ENCODE assay signal across 30 cellular contexts in genomic region chr2:241489733-241490443, GRCh38. TPM values are rescaled to one million over a fixed set of nuclear protein-coding genes. Genes with fewer than 3 reads are reported as not detected.
DNase-seq lines count a peak whose midpoint lies in the region; ATAC-seq, FAIRE-seq and TF ChIP-seq lines count a peak whose summit lies in the region.
"Had no signal": no experiment of that assay in that cellular context is flagged by ENCODE, and none has a peak within 500 bp of the region (broad histone marks: within the 10 kb centered on the region; RNA-seq: fewer than 3 reads in every experiment).

No MANE protein-coding gene starts in this region.

- no TSS peak for BruUV-seq in Caco-2 (replicated peaks; lab: Mats Ljungman, UMichigan)

- peaks cover 9 to 22% of the 10 kb centered on the region in 2 donors for H3K4me1 ChIP-seq in mucosa of rectum (ENCODE audit: control insufficient read depth in 2 of 2, insufficient read depth in 2 of 2, low read length in 2 of 2)
- no peaks in the 10 kb centered on the region for H3K4me1 ChIP-seq in Caco-2
- H3K4me1 ChIP-seq: esophagus muscularis mucosa, foreskin keratinocyte, heart left ventricle, pancreas, right atrium auricular region had no signal

- TF ChIP-seq CTCF in RWPE1 (conservative IDR thresholded peaks at IDR 0.05; ENCODE audit: low read depth) (no peak), bronchial epithelial cell (IDR thresholded peaks at IDR 0.05; ENCODE audit: insufficient read depth, low read length, severe bottlenecking) (no peak), Caco-2 (IDR thresholded peaks at IDR 0.05; ENCODE audit: insufficient read depth in 1 of 2, low read depth in 1 of 2, low read length in 1 of 2, severe bottlenecking in 1 of 2, unreplicated experiment in 1 of 2) (no peak)

- POLR2A ChIA-PET in RWPE1 (lab: Yijun Ruan, JAX; ENCODE audit: low non-redundant PET) (interaction anchor here (1.5 kb wide), 1 partner anchor 9 kb away, joined by 6 read pairs; no protein-coding TSS in a partner anchor), Caco-2 (lab: Charles Lee) (no interaction called here)

- peak overlapping the region; percentile 59 for H3K27ac Mint-ChIP-seq in stimulated activated naive B cell treated with anti-CD40 and anti-IgM and Interleukin-4, amounts not matched to agents 10 μg/mL and 1 μg/mL and 100 μg/mL, for 72 hours
- no peak overlapping the region for H3K27ac Mint-ChIP-seq in Caco-2 (ENCODE audit: unreplicated experiment)
- H3K27ac Mint-ChIP-seq: activated B cell treated with CpG ODN at 0.5 μM for 24 hours; activated naive CD4-positive, alpha-beta T cell treated with anti-CD3 and anti-CD28 coated beads for 36 hours; activated T-helper 1 cell treated with anti-CD3 and anti-CD28 coated beads, Interleukin-12 subunit alpha, Interleukin-12 subunit beta, Interleukin-2, Interleukin-4 antibody, amounts not matched to agents 30 ng/mL and 10 ng/mL and 1 ng/mL, durations not matched to agents 14 hours and 24 hours and 36 hours; natural killer cell had no signal

- DNase-seq in RWPE1 (ENCODE audit: low spot score) (no peak), bronchial epithelial cell (ENCODE audit: low read depth) (no peak), Caco-2 (no peak), NCI-H748 (lab: John Stamatoyannopoulos, UW; ENCODE audit: unreplicated experiment) (no peak)
- DNase-seq in stimulated activated naive B cell treated with anti-CD40 and anti-IgM and Interleukin-4, amounts not matched to agents 10 μg/mL and 1 μg/mL and 100 μg/mL, for 72 hours = no peak
- no peak for DNase-seq in activated CD4-positive, alpha-beta T cell treated with anti-CD3 and anti-CD28 coated beads, Interleukin-2, amount 50 U/mL, for 48 hours
- DNase-seq: activated B cell treated with CpG ODN at 0.5 μM for 24 hours; activated CD4-positive, alpha-beta T cell treated with anti-CD3 and anti-CD28 coated beads, Interleukin-2, amount 50 U/mL, for 1 hour; activated naive CD4-positive, alpha-beta T cell treated with anti-CD3 and anti-CD28 coated beads for 36 hours; brain microvascular endothelial cell; foreskin keratinocyte; HCEC 1CT; heart left ventricle; MV-4-11; natural killer cell; NCI-H1436 treated with DMSO at 0.1 percent for 48 hours; NCI-H2107; NCI-H774; pancreas; stimulated activated CD4-positive, alpha-beta T cell treated with anti-CD3 and anti-CD28 coated beads, Interleukin-4, amount 100 ng/mL, for 4 hours; stimulated activated naive CD4-positive, alpha-beta T cell treated with Interleukin-2 at 50 U/mL for 16 hours had no signal

- H3K4me3 ChIP-seq in bronchial epithelial cell (ENCODE audit: low read depth, low read length) = no peak overlapping the region
- no peak overlapping the region for H3K4me3 ChIP-seq in mucosa of rectum (ENCODE audit: low read length in 2 of 2)
- no peak overlapping the region for H3K4me3 ChIP-seq in Caco-2 (ENCODE audit: low read depth, low read length)
- H3K4me3 ChIP-seq: esophagus muscularis mucosa, heart left ventricle, pancreas, right atrium auricular region, SK-N-MC had no signal

- peak; percentile 87 for FAIRE-seq in bronchial epithelial cell (lab: Jason Lieb, UNC)
- FAIRE-seq: colon, GM18507, pancreas had no signal

- no peaks in the 10 kb centered on the region for H3K9me3 ChIP-seq in mucosa of rectum (ENCODE audit: control insufficient read depth in 2 of 2, low read length in 2 of 2)
- H3K9me3 ChIP-seq in Caco-2 = no peaks in the 10 kb centered on the region
- H3K9me3 ChIP-seq: esophagus muscularis mucosa, heart left ventricle, pancreas, right atrium auricular region had no signal

- peak overlapping the region in 1 of 2 donors; percentile 14 for H3K9ac ChIP-seq in mucosa of rectum (ENCODE audit: low read depth in 1 of 2, low read length in 2 of 2)

- CTCF ChIA-PET in RWPE1 (lab: Yijun Ruan, JAX) (no interaction called here), Caco-2 (lab: Charles Lee) (no interaction called here)

- peak in 1 of 2 donors; percentile 13 for ATAC-seq in stimulated activated naive B cell treated with anti-CD40 and anti-IgM and Interleukin-4, amounts not matched to agents 10 μg/mL and 1 μg/mL and 100 μg/mL, for 72 hours (replicated peaks)
- no peak for ATAC-seq in HG03378 (IDR thresholded peaks at IDR 0.05; ENCODE audit: unreplicated experiment)
- ATAC-seq: foreskin keratinocyte, natural killer cell had no signal

- H3K27me3 ChIP-seq in bronchial epithelial cell (ENCODE audit: control insufficient read depth, insufficient read depth, low read length) (no peaks in the 10 kb centered on the region), mucosa of rectum (ENCODE audit: control insufficient read depth in 2 of 2, insufficient read depth in 2 of 2, low read length in 2 of 2) (no peaks in the 10 kb centered on the region), Caco-2 (replicated peaks; ENCODE audit: control insufficient read depth, insufficient read depth, low read length) (no peaks in the 10 kb centered on the region)
- H3K27me3 ChIP-seq: brain microvascular endothelial cell, esophagus muscularis mucosa, foreskin keratinocyte, heart left ventricle, pancreas, right atrium auricular region had no signal

- no peaks in the 10 kb centered on the region for H3K27me3 Mint-ChIP-seq in stimulated activated naive B cell treated with anti-CD40 and anti-IgM and Interleukin-4, amounts not matched to agents 10 μg/mL and 1 μg/mL and 100 μg/mL, for 72 hours
- no peaks in the 10 kb centered on the region for H3K27me3 Mint-ChIP-seq in Caco-2 (ENCODE audit: insufficient read depth, unreplicated experiment)
- H3K27me3 Mint-ChIP-seq: activated B cell treated with CpG ODN at 0.5 μM for 24 hours had no signal

- H3K9me3 Mint-ChIP-seq in stimulated activated naive B cell treated with anti-CD40 and anti-IgM and Interleukin-4, amounts not matched to agents 10 μg/mL and 1 μg/mL and 100 μg/mL, for 72 hours = no peaks in the 10 kb centered on the region
- H3K9me3 Mint-ChIP-seq in Caco-2 (ENCODE audit: unreplicated experiment) = no peaks in the 10 kb centered on the region
- H3K9me3 Mint-ChIP-seq: activated B cell treated with CpG ODN at 0.5 μM for 24 hours; activated naive CD4-positive, alpha-beta T cell treated with anti-CD3 and anti-CD28 coated beads for 36 hours; activated T-helper 1 cell treated with anti-CD3 and anti-CD28 coated beads, Interleukin-12 subunit alpha, Interleukin-12 subunit beta, Interleukin-2, Interleukin-4 antibody, amounts not matched to agents 30 ng/mL and 10 ng/mL and 1 ng/mL, durations not matched to agents 14 hours and 24 hours and 36 hours; natural killer cell had no signal

- H3K4me1 Mint-ChIP-seq in stimulated activated naive B cell treated with anti-CD40 and anti-IgM and Interleukin-4, amounts not matched to agents 10 μg/mL and 1 μg/mL and 100 μg/mL, for 72 hours = peaks cover 0 to 3% of the 10 kb centered on the region in 2 donors
- no peaks in the 10 kb centered on the region for H3K4me1 Mint-ChIP-seq in Caco-2 (ENCODE audit: low read depth, unreplicated experiment)
- H3K4me1 Mint-ChIP-seq: activated B cell treated with CpG ODN at 0.5 μM for 24 hours, natural killer cell had no signal

- H3K36me3 ChIP-seq in bronchial epithelial cell (ENCODE audit: control insufficient read depth, insufficient read depth, low read length) = peaks cover 11% of the 10 kb centered on the region
- H3K36me3 ChIP-seq in mucosa of rectum (ENCODE audit: control insufficient read depth in 2 of 2, insufficient read depth in 2 of 2, low read length in 2 of 2) = peaks cover 36 to 48% of the 10 kb centered on the region in 2 donors
- H3K36me3 ChIP-seq in Caco-2 (ENCODE audit: control insufficient read depth, insufficient read depth, low read length) = no peaks in the 10 kb centered on the region; the same call in 1 of the 2 replicates

- H3K36me3 Mint-ChIP-seq in stimulated activated naive B cell treated with anti-CD40 and anti-IgM and Interleukin-4, amounts not matched to agents 10 μg/mL and 1 μg/mL and 100 μg/mL, for 72 hours = peaks cover 32 to 60% of the 10 kb centered on the region in 2 donors
- H3K36me3 Mint-ChIP-seq in Caco-2 (ENCODE audit: insufficient read depth, unreplicated experiment) = peaks cover 33% of the 10 kb centered on the region
- H3K36me3 Mint-ChIP-seq: natural killer cell had no signal

- intact Hi-C loops in Caco-2 (cut with micrococcal nuclease; ENCODE audit: unreplicated experiment) = no loop called here

- no peak overlapping the region for H3K4me3 Mint-ChIP-seq in stimulated activated naive B cell treated with anti-CD40 and anti-IgM and Interleukin-4, amounts not matched to agents 10 μg/mL and 1 μg/mL and 100 μg/mL, for 72 hours
- H3K4me3 Mint-ChIP-seq in Caco-2 (ENCODE audit: unreplicated experiment) = no peak overlapping the region
- H3K4me3 Mint-ChIP-seq: activated B cell treated with CpG ODN at 0.5 μM for 24 hours; activated naive CD4-positive, alpha-beta T cell treated with anti-CD3 and anti-CD28 coated beads for 36 hours; activated T-helper 1 cell treated with anti-CD3 and anti-CD28 coated beads, Interleukin-12 subunit alpha, Interleukin-12 subunit beta, Interleukin-2, Interleukin-4 antibody, amounts not matched to agents 30 ng/mL and 10 ng/mL and 1 ng/mL, durations not matched to agents 14 hours and 24 hours and 36 hours; natural killer cell had no signal

- H3K27ac ChIP-seq in RWPE1 = 0 out of 2 replicates have a peak overlapping the region, but pooled peaks have one; percentile 3
- H3K27ac ChIP-seq in mucosa of rectum (ENCODE audit: low read depth in 2 of 2, low read length in 2 of 2) = peak overlapping the region; percentile 34 to 43
- H3K27ac ChIP-seq: brain microvascular endothelial cell, C4-2B, esophagus muscularis mucosa, foreskin keratinocyte, heart left ventricle, pancreas, right atrium auricular region, SK-N-MC had no signal

RNA-seq across cellular contexts. Expression of gene STK25, which starts 18.5 kb away (rescaled TPM):
- total RNA-seq in bronchial epithelial cell (196 and 218 TPM in 2 replicates), Caco-2 (2022) (92.6 and 101 TPM in 2 replicates)
